In genomic region chr10:45972106-45972812, GRCh38 we compare ENCODE assay signal across 8 cellular contexts. TPM values are rescaled to one million over a fixed set of nuclear protein-coding genes. Genes with fewer than 3 reads are reported as not detected.
DNase-seq lines count a peak whose midpoint lies in the region; ATAC-seq and TF ChIP-seq lines count a peak whose summit lies in the region.
"Not testable (repeated sequence)": the region's sequence is repeated elsewhere in the genome, so short reads cannot be mapped to it uniquely, and the experiment has no call there.

Gene TIMM23, plus strand, starts transcription at chr10:45972489. Its CDS starts 136 bp downstream, at chr10:45972625.

- peaks cover 32% of the 10 kb centered on the region for H3K4me1 Mint-ChIP-seq in activated naive CD8-positive, alpha-beta T cell treated with anti-CD3 and anti-CD28 coated beads for 36 hours

- H3K27ac Mint-ChIP-seq in activated naive CD8-positive, alpha-beta T cell treated with anti-CD3 and anti-CD28 coated beads for 36 hours: peak within 1 kb of the TSS; percentile 96

- peak within 1 kb of the TSS; percentile 100 for H3K4me3 ChIP-seq in GM08714 (ENCODE audit: low read length)

- TF ChIP-seq CTCF in omental fat pad (IDR thresholded peaks at IDR 0.05): not testable (repeated sequence)

- not testable (repeated sequence) for H3K9me3 Mint-ChIP-seq in activated naive CD8-positive, alpha-beta T cell treated with anti-CD3 and anti-CD28 coated beads for 36 hours

- DNase-seq in NCI-H1105 (lab: John Stamatoyannopoulos, UW) (peak; percentile 19), SW480 (ENCODE audit: low spot score) (peak; percentile 73), head of caudate nucleus (peak; percentile 74 to 96 (median 91)), omental fat pad (ENCODE audit: low spot score) (peak; percentile 73), substantia nigra (lab: John Stamatoyannopoulos, UW) (peak in 48 of 49 donors; percentile 35 to 92 (median 75))
- DNase-seq in activated naive CD8-positive, alpha-beta T cell treated with anti-CD3 and anti-CD28 coated beads for 36 hours: peak; percentile 88

- H3K27me3 Mint-ChIP-seq in activated naive CD8-positive, alpha-beta T cell treated with anti-CD3 and anti-CD28 coated beads for 36 hours: not testable (repeated sequence)

- ATAC-seq in HG02571 (IDR thresholded peaks at IDR 0.05; ENCODE audit: unreplicated experiment) (peak; percentile 72), omental fat pad (ENCODE audit: low FRiP score) (peak; percentile 97)

- peaks cover 22% of the 10 kb centered on the region for H3K36me3 Mint-ChIP-seq in activated naive CD8-positive, alpha-beta T cell treated with anti-CD3 and anti-CD28 coated beads for 36 hours

- not testable (repeated sequence) for H3K27ac ChIP-seq in substantia nigra (ENCODE audit: low read depth, low read length, poor library complexity, severe bottlenecking)

- intact Hi-C loops in head of caudate nucleus (cut with DNase I): loop anchor here (10.0 kb wide), 1 partner anchor 63 kb away; the partner anchor contains the start of gene NCOA4

- H3K4me3 Mint-ChIP-seq in activated naive CD8-positive, alpha-beta T cell treated with anti-CD3 and anti-CD28 coated beads for 36 hours: peak within 1 kb of the TSS; percentile 99

RNA-seq across cellular contexts. Expression of gene TIMM23, which starts in this region (rescaled TPM):
- total RNA-seq in activated naive CD8-positive, alpha-beta T cell treated with anti-CD3 and anti-CD28 coated beads for 36 hours: 100 to 1,000 TPM; 115 to 117 TPM
- 10 to 100 TPM; 42.1 to 89.0 (median 68.6) TPM for total RNA-seq in omental fat pad

Comparison
In these comparisons a context has a peak if more than half of its experiments do, and no peak if none do; other contexts are left out.
1. DNase-seq: peak in every context shown above with its lines; median percentile 91 in head of caudate nucleus; 88 in activated naive CD8-positive, alpha-beta T cell treated with anti-CD3 and anti-CD28 coated beads for 36 hours; 75 in substantia nigra; 73 in SW480; 73 in omental fat pad; 19 in NCI-H1105.